8 cellular contexts compared by ENCODE assay signal in genomic region chr7:37510043-37510634, GRCh38.
A peak's percentile ranks its signal among the peaks of the same experiment; 100 is the strongest.
DNase-seq lines count a peak whose midpoint lies in the region; ATAC-seq and TF ChIP-seq lines count a peak whose summit lies in the region.

No MANE protein-coding gene starts in this region.

- peak; percentile 68 for TF ChIP-seq CTCF in GM13977 (IDR thresholded peaks at IDR 0.05; ENCODE audit: extremely low read depth, insufficient read depth, missing control alignments)
- TF ChIP-seq CTCF in epithelial cell of proximal tubule (conservative IDR thresholded peaks at IDR 0.05; ENCODE audit: low read depth, low read length): peak; percentile 79
- TF ChIP-seq CTCF in smooth muscle cell (IDR thresholded peaks at IDR 0.05; ENCODE audit: borderline replicate concordance, insufficient read depth, poor library complexity, severe bottlenecking): peak; percentile 76

- no peaks in the 10 kb centered on the region for H3K27me3 ChIP-seq in smooth muscle cell (ENCODE audit: low read depth)

- H3K79me2 ChIP-seq in smooth muscle cell (ENCODE audit: low read depth): no peaks in the 10 kb centered on the region

- H3K36me3 ChIP-seq in smooth muscle cell (ENCODE audit: low read depth): no peaks in the 10 kb centered on the region

- H3K4me2 ChIP-seq in smooth muscle cell: no peak overlapping the region

- H3K27ac ChIP-seq in smooth muscle cell (ENCODE audit: low read depth): no peak overlapping the region

- H4K20me1 ChIP-seq in smooth muscle cell (ENCODE audit: low read depth): no peaks in the 10 kb centered on the region

- no peak overlapping the region for H3K9ac ChIP-seq in smooth muscle cell (ENCODE audit: low read depth)

- no peaks in the 10 kb centered on the region for H3K4me1 ChIP-seq in smooth muscle cell (ENCODE audit: low read depth)

- no peaks in the 10 kb centered on the region for H3F3A ChIP-seq in smooth muscle cell (ENCODE audit: low read depth)

- in situ Hi-C loops in GM13977 (cut with MboI; ENCODE audit: low pct_unique_long_range_greater_than_20kb, low sequenced_read_pairs, unreplicated experiment): loop anchor here (10.0 to 25.0 kb wide), 2 partner anchors 275 to 327 kb away; partner anchors contain the start of gene NME8
- in situ Hi-C loops in SK-MEL-5 (cut with HindIII; ENCODE audit: low pct_unique_long_range_greater_than_20kb, low sequenced_read_pairs): no loop called here

- WGBS in smooth muscle cell (ENCODE audit: low lambda C conversion rate): 87% methylated on average over 3 of the region's 3 CpGs

- DNase-seq in AML-193 (lab: John Stamatoyannopoulos, UW): peak; percentile 29 to 40
- DNase-seq in GM13977 (ENCODE audit: low spot score): peak; percentile 34
- DNase-seq in SK-MEL-5 (ENCODE audit: low read depth, low spot score): peak; percentile 42
- no peak for DNase-seq in epithelial cell of proximal tubule (ENCODE audit: low read depth)
- no peak for DNase-seq in smooth muscle cell (lab: John Stamatoyannopoulos, UW; ENCODE audit: unreplicated experiment)
- DNase-seq in NK-92 (lab: John Stamatoyannopoulos, UW; ENCODE audit: unreplicated experiment): no peak

- H2AFZ ChIP-seq in smooth muscle cell (ENCODE audit: low read depth): no peak overlapping the region

- H3K9me3 ChIP-seq in smooth muscle cell (replicated peaks; ENCODE audit: low read depth): no peaks in the 10 kb centered on the region

- ATAC-seq in GM19023 (IDR thresholded peaks at IDR 0.05; ENCODE audit: unreplicated experiment) (no peak), HG02642 (IDR thresholded peaks at IDR 0.05; ENCODE audit: poor library complexity, unreplicated experiment) (no peak)

- H3K4me3 ChIP-seq in epithelial cell of proximal tubule (ENCODE audit: low read depth, low read length) (no peak overlapping the region), smooth muscle cell (no peak overlapping the region)

Comparison
In these comparisons a context has a peak if more than half of its experiments do, and no peak if none do; other contexts are left out.
1. DNase-seq: peak in AML-193 (2 of 2), GM13977 (single experiment) and SK-MEL-5 (single experiment); none in epithelial cell of proximal tubule (single experiment), smooth muscle cell (single experiment) and NK-92 (single experiment).
2. Peak in every context shown above with its lines, with median percentiles within 50 percentile points of each other: CTCF ChIP-seq.